1 cellular context compared by ENCODE assay signal in the genomic region with DNA sequence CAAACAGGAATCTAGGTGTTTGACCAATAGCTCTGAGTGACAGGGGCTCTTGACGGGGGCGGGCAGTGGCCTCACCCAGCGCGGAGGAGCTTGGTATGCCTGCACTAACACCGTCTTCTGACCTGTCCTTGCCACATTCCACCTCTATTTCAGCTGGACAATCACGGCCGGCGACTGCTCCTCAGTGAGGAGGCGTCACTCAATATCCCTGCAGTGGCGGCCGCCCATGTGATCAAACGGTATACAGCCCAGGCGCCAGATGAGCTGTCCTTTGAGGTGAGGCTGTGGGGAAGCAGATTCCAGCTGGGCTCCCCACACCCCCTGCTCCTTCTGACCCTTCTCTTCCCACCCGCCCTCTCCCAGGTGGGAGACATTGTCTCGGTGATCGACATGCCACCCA.
A peak's percentile ranks its signal among the peaks of the same experiment; 100 is the strongest.
TF ChIP-seq lines count a peak whose summit lies in the region.

No MANE protein-coding gene starts in this region.

TF ChIP-seq in K562, 482 proteins besides CTCF, POLR2A, EP300 and RAD21:
- TF ChIP-seq, protein P1, sequence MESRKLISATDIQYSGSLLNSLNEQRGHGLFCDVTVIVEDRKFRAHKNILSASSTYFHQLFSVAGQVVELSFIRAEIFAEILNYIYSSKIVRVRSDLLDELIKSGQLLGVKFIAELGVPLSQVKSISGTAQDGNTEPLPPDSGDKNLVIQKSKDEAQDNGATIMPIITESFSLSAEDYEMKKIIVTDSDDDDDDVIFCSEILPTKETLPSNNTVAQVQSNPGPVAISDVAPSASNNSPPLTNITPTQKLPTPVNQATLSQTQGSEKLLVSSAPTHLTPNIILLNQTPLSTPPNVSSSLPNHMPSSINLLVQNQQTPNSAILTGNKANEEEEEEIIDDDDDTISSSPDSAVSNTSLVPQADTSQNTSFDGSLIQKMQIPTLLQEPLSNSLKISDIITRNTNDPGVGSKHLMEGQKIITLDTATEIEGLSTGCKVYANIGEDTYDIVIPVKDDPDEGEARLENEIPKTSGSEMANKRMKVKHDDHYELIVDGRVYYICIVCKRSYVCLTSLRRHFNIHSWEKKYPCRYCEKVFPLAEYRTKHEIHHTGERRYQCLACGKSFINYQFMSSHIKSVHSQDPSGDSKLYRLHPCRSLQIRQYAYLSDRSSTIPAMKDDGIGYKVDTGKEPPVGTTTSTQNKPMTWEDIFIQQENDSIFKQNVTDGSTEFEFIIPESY (CRISPR knock-in tag; IDR thresholded peaks at IDR 0.05): peak; percentile 80
- TF ChIP-seq ZFPM2 (CRISPR knock-in tag; IDR thresholded peaks at IDR 0.05) (no peak), JUNB (CRISPR knock-in tag; conservative IDR thresholded peaks at IDR 0.05) (no peak), MIER1 (IDR thresholded peaks at IDR 0.05; ENCODE audit: low read depth) (no peak), BRF1 (IDR thresholded peaks at IDR 0.05; ENCODE audit: borderline replicate concordance, extremely low read depth, insufficient read length) (no peak), MAFG (tag; conservative IDR thresholded peaks at IDR 0.05) (no peak)
- TF ChIP-seq, protein P2, sequence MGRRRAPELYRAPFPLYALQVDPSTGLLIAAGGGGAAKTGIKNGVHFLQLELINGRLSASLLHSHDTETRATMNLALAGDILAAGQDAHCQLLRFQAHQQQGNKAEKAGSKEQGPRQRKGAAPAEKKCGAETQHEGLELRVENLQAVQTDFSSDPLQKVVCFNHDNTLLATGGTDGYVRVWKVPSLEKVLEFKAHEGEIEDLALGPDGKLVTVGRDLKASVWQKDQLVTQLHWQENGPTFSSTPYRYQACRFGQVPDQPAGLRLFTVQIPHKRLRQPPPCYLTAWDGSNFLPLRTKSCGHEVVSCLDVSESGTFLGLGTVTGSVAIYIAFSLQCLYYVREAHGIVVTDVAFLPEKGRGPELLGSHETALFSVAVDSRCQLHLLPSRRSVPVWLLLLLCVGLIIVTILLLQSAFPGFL (CRISPR knock-in tag; IDR thresholded peaks at IDR 0.05): no peak
- TF ChIP-seq, protein P3, sequence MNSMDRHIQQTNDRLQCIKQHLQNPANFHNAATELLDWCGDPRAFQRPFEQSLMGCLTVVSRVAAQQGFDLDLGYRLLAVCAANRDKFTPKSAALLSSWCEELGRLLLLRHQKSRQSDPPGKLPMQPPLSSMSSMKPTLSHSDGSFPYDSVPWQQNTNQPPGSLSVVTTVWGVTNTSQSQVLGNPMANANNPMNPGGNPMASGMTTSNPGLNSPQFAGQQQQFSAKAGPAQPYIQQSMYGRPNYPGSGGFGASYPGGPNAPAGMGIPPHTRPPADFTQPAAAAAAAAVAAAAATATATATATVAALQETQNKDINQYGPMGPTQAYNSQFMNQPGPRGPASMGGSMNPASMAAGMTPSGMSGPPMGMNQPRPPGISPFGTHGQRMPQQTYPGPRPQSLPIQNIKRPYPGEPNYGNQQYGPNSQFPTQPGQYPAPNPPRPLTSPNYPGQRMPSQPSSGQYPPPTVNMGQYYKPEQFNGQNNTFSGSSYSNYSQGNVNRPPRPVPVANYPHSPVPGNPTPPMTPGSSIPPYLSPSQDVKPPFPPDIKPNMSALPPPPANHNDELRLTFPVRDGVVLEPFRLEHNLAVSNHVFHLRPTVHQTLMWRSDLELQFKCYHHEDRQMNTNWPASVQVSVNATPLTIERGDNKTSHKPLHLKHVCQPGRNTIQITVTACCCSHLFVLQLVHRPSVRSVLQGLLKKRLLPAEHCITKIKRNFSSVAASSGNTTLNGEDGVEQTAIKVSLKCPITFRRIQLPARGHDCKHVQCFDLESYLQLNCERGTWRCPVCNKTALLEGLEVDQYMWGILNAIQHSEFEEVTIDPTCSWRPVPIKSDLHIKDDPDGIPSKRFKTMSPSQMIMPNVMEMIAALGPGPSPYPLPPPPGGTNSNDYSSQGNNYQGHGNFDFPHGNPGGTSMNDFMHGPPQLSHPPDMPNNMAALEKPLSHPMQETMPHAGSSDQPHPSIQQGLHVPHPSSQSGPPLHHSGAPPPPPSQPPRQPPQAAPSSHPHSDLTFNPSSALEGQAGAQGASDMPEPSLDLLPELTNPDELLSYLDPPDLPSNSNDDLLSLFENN (IDR thresholded peaks at IDR 0.05; ENCODE audit: low read depth in 2 of 2, low read length in 2 of 2): no peak
